ENCODE assay signal across 19 cellular contexts in genomic region chr2:27724191-27724590, GRCh38. TPM values are rescaled to one million over a fixed set of nuclear protein-coding genes. Genes with fewer than 3 reads are reported as not detected.
DNase-seq lines count a peak whose midpoint lies in the region; ATAC-seq and FAIRE-seq lines count a peak whose summit lies in the region.
"Had no signal": no experiment of that assay in that cellular context is flagged by ENCODE, and none has a peak within 500 bp of the region (broad histone marks: within the 10 kb centered on the region; RNA-seq: fewer than 3 reads in every experiment).

No MANE protein-coding gene starts in this region.

- H3K27me3 Mint-ChIP-seq in activated CD4-positive, alpha-beta T cell treated with anti-CD3 and anti-CD28 coated beads, Interleukin-2, amount 10 ng/mL, durations not matched to agents 24 days and 14 days, result no peaks in the 10 kb centered on the region
- H3K27me3 Mint-ChIP-seq: activated T-helper 17 cell treated with anti-CD3 and anti-CD28 coated beads, Interleukin-2, amount 50 U/mL, for 72 hours had no signal

- no peaks in the 10 kb centered on the region for H3K36me3 Mint-ChIP-seq in activated CD4-positive, alpha-beta T cell treated with anti-CD3 and anti-CD28 coated beads, Interleukin-2, amount 10 ng/mL, durations not matched to agents 24 days and 14 days (ENCODE audit: low read depth)
- H3K36me3 Mint-ChIP-seq: natural killer cell treated with Interleukin-12 subunit alpha and Interleukin-12 subunit beta and Interleukin-15 and Interleukin-18, amount 100 ng/mL, for 72 hours had no signal

- H3K4me3 ChIP-seq in HUES64 (ENCODE audit: low read length) (no peak overlapping the region), mucosa of stomach (ENCODE audit: low read length) (no peak overlapping the region), small intestine (ENCODE audit: low read depth in 1 of 2, low read length in 2 of 2) (no peak overlapping the region)

- DNase-seq in small intestine, result no peak
- no peak for DNase-seq in NCI-H2107 treated with DMSO at 0.1 percent for 48 hours (lab: John Stamatoyannopoulos, UW; ENCODE audit: unreplicated experiment)
- DNase-seq in activated CD4-positive, alpha-beta T cell treated with anti-CD3 and anti-CD28 coated beads, Interleukin-2, amount 10 ng/mL, durations not matched to agents 24 days and 14 days, result no peak
- DNase-seq: DND-41; effector memory CD4-positive, alpha-beta T cell; KBM-7; NCI-H146; NCI-H526 treated with DMSO at 0.1 percent for 48 hours; stimulated activated CD4-positive, alpha-beta T cell treated with anti-CD3 and anti-CD28 coated beads, Interleukin-12 subunit alpha, Interleukin-12 subunit beta, amount 100 ng/mL, for 4 hours had no signal

- H3K27me3 ChIP-seq in HUES64 (ENCODE audit: insufficient read depth, low read length) (no peaks in the 10 kb centered on the region), mucosa of stomach (ENCODE audit: control insufficient read depth, insufficient read depth, low read length) (no peaks in the 10 kb centered on the region), small intestine (ENCODE audit: control insufficient read depth in 2 of 2, insufficient read depth in 2 of 2, low read length in 2 of 2) (no peaks in the 10 kb centered on the region)

- ATAC-seq in GM19455 (IDR thresholded peaks at IDR 0.05; ENCODE audit: unreplicated experiment), result no peak
- ATAC-seq: activated T-helper 17 cell treated with anti-CD3 and anti-CD28 coated beads, Interleukin-2, amount 50 U/mL, for 72 hours; natural killer cell treated with Interleukin-12 subunit alpha and Interleukin-12 subunit beta and Interleukin-15 and Interleukin-18, amount 100 ng/mL, for 72 hours had no signal

- no peaks in the 10 kb centered on the region for H3K36me3 ChIP-seq in HUES64 (ENCODE audit: insufficient read depth, low read length)
- H3K36me3 ChIP-seq in mucosa of stomach (ENCODE audit: control insufficient read depth, insufficient read depth, low read length), result no peaks in the 10 kb centered on the region
- H3K36me3 ChIP-seq in small intestine (ENCODE audit: control insufficient read depth in 2 of 2, insufficient read depth in 2 of 2, low read length in 2 of 2), result no peaks in the 10 kb centered on the region

- no peak overlapping the region for H3K4me3 Mint-ChIP-seq in activated CD4-positive, alpha-beta T cell treated with anti-CD3 and anti-CD28 coated beads, Interleukin-2, amount 10 ng/mL, durations not matched to agents 24 days and 14 days
- H3K4me3 Mint-ChIP-seq: activated T-helper 17 cell treated with anti-CD3 and anti-CD28 coated beads, Interleukin-2, amount 50 U/mL, for 72 hours; natural killer cell treated with Interleukin-12 subunit alpha and Interleukin-12 subunit beta and Interleukin-15 and Interleukin-18, amount 100 ng/mL, for 72 hours had no signal

- peaks cover 23% of the 10 kb centered on the region for H3K4me1 ChIP-seq in HUES64 (ENCODE audit: insufficient read depth, low read length)
- peaks cover 21% of the 10 kb centered on the region for H3K4me1 ChIP-seq in mucosa of stomach (ENCODE audit: control insufficient read depth, insufficient read depth, low read length)
- peaks cover 1 to 9% of the 10 kb centered on the region in 2 donors for H3K4me1 ChIP-seq in small intestine (ENCODE audit: control insufficient read depth in 2 of 2, insufficient read depth in 1 of 2, low read depth in 1 of 2, low read length in 1 of 2)

- WGBS in HUES64, result 64% methylated on average over 3 of the region's 3 CpGs
- 76 to 82% (median 78%) methylated on average over 3 of the region's 3 CpGs for WGBS in small intestine, 3 donors

- intact Hi-C loops in activated CD4-positive, alpha-beta T cell treated with anti-CD3 and anti-CD28 coated beads, Interleukin-2, amount 10 ng/mL, durations not matched to agents 24 days and 14 days (cut with micrococcal nuclease), result loop anchor here (5.0 kb wide), 1 partner anchor 668 kb away; the partner anchor contains the start of gene FOSL2

- H3K27ac Mint-ChIP-seq in activated CD4-positive, alpha-beta T cell treated with anti-CD3 and anti-CD28 coated beads, Interleukin-2, amount 10 ng/mL, durations not matched to agents 24 days and 14 days, result no peak overlapping the region

- FAIRE-seq in small intestine (lab: Jason Lieb, UNC), result no peak
- FAIRE-seq: astrocyte, keratinocyte, urothelium cell line had no signal

- peak overlapping the region; percentile 32; the same call in 1 of the 2 replicates for H3K27ac ChIP-seq in HUES64 (ENCODE audit: low read depth, low read length)
- H3K27ac ChIP-seq in cingulate gyrus (ENCODE audit: low read depth, low read length), result peak overlapping the region; percentile 49
- peak overlapping the region; percentile 53 for H3K27ac ChIP-seq in temporal lobe (ENCODE audit: low read depth, low read length)
- peak overlapping the region in 1 of 2 donors; percentile 46 for H3K27ac ChIP-seq in small intestine (ENCODE audit: low read depth in 1 of 2, low read length in 1 of 2)

- H3K4me1 Mint-ChIP-seq in activated CD4-positive, alpha-beta T cell treated with anti-CD3 and anti-CD28 coated beads, Interleukin-2, amount 10 ng/mL, durations not matched to agents 24 days and 14 days, result peaks cover 39% of the 10 kb centered on the region

- H3K9ac ChIP-seq in HUES64 (ENCODE audit: low read depth, low read length) (no peak overlapping the region), mucosa of stomach (ENCODE audit: low read length) (peak overlapping the region; percentile 35)

- H3K9me3 Mint-ChIP-seq in activated CD4-positive, alpha-beta T cell treated with anti-CD3 and anti-CD28 coated beads, Interleukin-2, amount 10 ng/mL, durations not matched to agents 24 days and 14 days, result no peaks in the 10 kb centered on the region
- H3K9me3 Mint-ChIP-seq: activated T-helper 17 cell treated with anti-CD3 and anti-CD28 coated beads, Interleukin-2, amount 50 U/mL, for 72 hours; natural killer cell treated with Interleukin-12 subunit alpha and Interleukin-12 subunit beta and Interleukin-15 and Interleukin-18, amount 100 ng/mL, for 72 hours had no signal

- no peaks in the 10 kb centered on the region for H3K9me3 ChIP-seq in HUES64 (ENCODE audit: insufficient read depth, low read depth, low read length)
- H3K9me3 ChIP-seq in mucosa of stomach (ENCODE audit: control insufficient read depth, low read length), result no peaks in the 10 kb centered on the region
- no peaks in the 10 kb centered on the region for H3K9me3 ChIP-seq in small intestine (ENCODE audit: control insufficient read depth, low read depth)

RNA-seq across cellular contexts. Expression of gene MRPL33, which starts 47.3 kb away (rescaled TPM):
- polyA plus RNA-seq in HUES64 (2013, experiment 1 of 2), result 82.4 TPM
- 101 TPM for polyA plus RNA-seq in HUES64 (2013, experiment 2 of 2)
- 68.1 TPM for total RNA-seq in temporal lobe
- polyA plus RNA-seq in small intestine, result 100 to 1,000 TPM; 118 to 156 (median 137) TPM
- 59.0 and 59.6 TPM in 2 replicates for total RNA-seq in activated CD4-positive, alpha-beta T cell treated with anti-CD3 and anti-CD28 coated beads, Interleukin-2, amount 10 ng/mL, durations not matched to agents 24 days and 14 days
